Comparison of ENCODE assay signal across 16 cellular contexts in the genomic region with DNA sequence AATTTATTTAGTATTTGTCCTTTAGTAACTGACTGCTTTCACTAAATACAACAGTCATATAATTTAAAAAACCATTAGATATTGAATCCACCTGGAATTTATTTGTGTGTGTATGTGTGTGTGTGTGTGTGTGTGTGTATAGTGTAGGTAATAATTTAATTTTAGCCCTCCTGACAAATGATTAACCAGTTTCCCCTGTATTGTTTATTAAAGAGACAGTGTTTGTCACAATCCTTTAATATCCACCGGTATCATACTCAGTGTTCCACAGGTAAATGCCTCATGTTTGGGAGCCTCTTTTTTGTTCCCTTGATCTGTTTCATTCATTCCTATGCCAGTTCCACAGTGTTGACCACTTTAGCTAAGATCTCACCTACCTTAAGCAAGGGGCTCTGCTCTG.
DNase-seq lines count a peak whose midpoint lies in the region; ATAC-seq, FAIRE-seq and TF ChIP-seq lines count a peak whose summit lies in the region.
"Had no signal": no experiment of that assay in that cellular context is flagged by ENCODE, and none has a peak within 500 bp of the region (broad histone marks: within the 10 kb centered on the region; RNA-seq: fewer than 3 reads in every experiment).

No MANE protein-coding gene starts in this region.

- H3K4me1 ChIP-seq in heart right ventricle (peaks cover 0 to 31% (median 10%) of the 10 kb centered on the region in 9 donors), body of pancreas (peaks cover 79% of the 10 kb centered on the region), pancreas (peaks cover 0 to 8% (median 0%) of the 10 kb centered on the region in 3 donors)
- H3K4me1 ChIP-seq: A549 had no signal

- no peaks in the 10 kb centered on the region for H3K27me3 ChIP-seq in heart right ventricle
- H3K27me3 ChIP-seq in body of pancreas = no peaks in the 10 kb centered on the region
- no peaks in the 10 kb centered on the region for H3K27me3 ChIP-seq in pancreas

- DNase-seq in heart right ventricle (no peak), left cardiac atrium (no peak), body of pancreas (no peak), pancreas (no peak)
- no peak for DNase-seq in activated naive CD4-positive, alpha-beta T cell (lab: John Stamatoyannopoulos, UW)
- DNase-seq: AML-193; CD4-positive, alpha-beta memory T cell; DMS153; DND-41; EL; H9 had no signal

- peak overlapping the region in 6 of 10 donors; percentile 9 to 81 (median 74) for H3K27ac ChIP-seq in heart right ventricle
- peak overlapping the region; percentile 77 for H3K27ac ChIP-seq in C4-2B
- peak overlapping the region in 3 of 4 donors; percentile 8 to 40 (median 39) for H3K27ac ChIP-seq in body of pancreas
- no peak overlapping the region for H3K27ac ChIP-seq in pancreas
- H3K27ac ChIP-seq: A549 had no signal

- intact Hi-C loops in heart right ventricle (cut with DNase I) (loop anchor here in 3 of 10 donors (5.0 to 10.0 kb wide), 3 partner anchors 56 to 84 kb away; no protein-coding TSS in a partner anchor), left cardiac atrium (cut with DNase I) (no loop called here), body of pancreas (cut with DNase I) (no loop called here), pancreas (cut with DNase I) (no loop called here)

- ATAC-seq in heart right ventricle (no peak), left cardiac atrium (no peak), body of pancreas (peak; percentile 58), pancreas (peak; percentile 39 to 62 (median 56)), GM21576 (IDR thresholded peaks at IDR 0.05; ENCODE audit: unreplicated experiment) (no peak)
- ATAC-seq: A549, GM12878 had no signal

- TF ChIP-seq CTCF in heart right ventricle (IDR thresholded peaks at IDR 0.05) (no peak), C4-2B (conservative IDR thresholded peaks at IDR 0.05) (no peak), body of pancreas (IDR thresholded peaks at IDR 0.05) (no peak), pancreas (IDR thresholded peaks at IDR 0.05) (no peak)

- WGBS in heart right ventricle, 2 donors = 83% methylated on average over 1 of the region's 1 CpG
- WGBS in body of pancreas, 2 donors = 22 to 25% methylated on average over 1 of the region's 1 CpG
- WGBS in pancreas, 2 donors = 14 to 15% methylated on average over 1 of the region's 1 CpG

- H3K9me3 ChIP-seq in heart right ventricle (no peaks in the 10 kb centered on the region), body of pancreas (no peaks in the 10 kb centered on the region), pancreas (no peaks in the 10 kb centered on the region)
- H3K9me3 ChIP-seq: A549 had no signal

- H3K4me3 ChIP-seq in heart right ventricle (no peak overlapping the region), body of pancreas (no peak overlapping the region), pancreas (no peak overlapping the region)
- H3K4me3 ChIP-seq: A549, GM12878 had no signal

- no peak for FAIRE-seq in pancreas (lab: Jason Lieb, UNC)
- FAIRE-seq: A549, GM12878, H1 had no signal

- H3K36me3 ChIP-seq in heart right ventricle = no peaks in the 10 kb centered on the region
- no peaks in the 10 kb centered on the region for H3K36me3 ChIP-seq in body of pancreas (replicated peaks in 1 of 2; ENCODE audit: insufficient read depth in 1 of 2, low read depth in 2 of 2)
- no peaks in the 10 kb centered on the region for H3K36me3 ChIP-seq in pancreas

- TF ChIP-seq POLR2A in body of pancreas (IDR thresholded peaks at IDR 0.05) = no peak

Comparison
In these comparisons a context has a peak if more than half of its experiments do, and no peak if none do; other contexts are left out.
1. ATAC-seq: peak in body of pancreas (single experiment) and pancreas (4 of 4); none in heart right ventricle (0 of 8), left cardiac atrium (0 of 2) and GM21576 (single experiment).
2. H3K27ac ChIP-seq: peak in heart right ventricle (6 of 10), C4-2B (single experiment) and body of pancreas (3 of 4); none in pancreas (0 of 4).